10 cellular contexts compared by ENCODE assay signal in the genomic region with DNA sequence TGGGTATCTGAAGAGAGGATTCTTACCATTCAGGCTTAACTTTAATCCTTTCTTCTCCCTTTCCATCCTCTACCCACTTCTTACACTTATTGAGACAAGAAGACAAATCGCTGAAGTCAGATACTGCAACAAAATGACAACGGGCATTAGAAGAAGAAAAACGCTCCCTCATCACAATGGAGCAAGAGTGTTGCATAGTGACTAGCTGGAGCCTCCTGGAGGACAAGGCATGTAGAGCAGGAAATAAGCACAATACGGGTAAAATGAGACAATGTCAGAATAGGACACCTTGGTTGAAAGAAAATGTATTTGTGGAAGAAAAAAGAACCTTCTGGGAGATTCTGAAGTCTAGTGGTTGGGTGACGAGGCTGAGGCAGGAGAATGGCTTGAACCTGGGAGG.
DNase-seq lines count a peak whose midpoint lies in the region; ATAC-seq and TF ChIP-seq lines count a peak whose summit lies in the region.
"Had no signal": no experiment of that assay in that cellular context is flagged by ENCODE, and none has a peak within 500 bp of the region (broad histone marks: within the 10 kb centered on the region; RNA-seq: fewer than 3 reads in every experiment).

No MANE protein-coding gene starts in this region.

- H3K4me1 ChIP-seq in upper lobe of right lung, result no peaks in the 10 kb centered on the region
- H3K4me1 ChIP-seq: BLaER1 had no signal

- H3K9me3 ChIP-seq in upper lobe of right lung, result no peaks in the 10 kb centered on the region
- H3K9me3 ChIP-seq: BLaER1 had no signal

- no peak overlapping the region for H3K4me3 ChIP-seq in upper lobe of right lung
- H3K4me3 ChIP-seq: BLaER1 had no signal

- peak; percentile 0 for DNase-seq in SIG-M5 treated with dmso at 0.1 percent for 504 hours (lab: John Stamatoyannopoulos, UW; ENCODE audit: unreplicated experiment)
- no peak for DNase-seq in SIG-M5 (lab: John Stamatoyannopoulos, UW)
- peak; percentile 34 for DNase-seq in NCI-H69 (lab: John Stamatoyannopoulos, UW)
- peak; percentile 0 for DNase-seq in fibroblast of the conjunctiva (ENCODE audit: low read depth)
- no peak for DNase-seq in upper lobe of right lung
- DNase-seq in NCI-H345 (lab: John Stamatoyannopoulos, UW), result no peak
- no peak for DNase-seq in left ventricle myocardium superior
- no peak for DNase-seq in retina
- DNase-seq: activated B cell treated with CpG ODN at 0.5 μM for 24 hours had no signal

- peak; percentile 29 for TF ChIP-seq CTCF in upper lobe of right lung (IDR thresholded peaks at IDR 0.05)

- no peaks in the 10 kb centered on the region for H3K27me3 ChIP-seq in upper lobe of right lung
- H3K27me3 ChIP-seq: BLaER1 had no signal

- H3K36me3 ChIP-seq in upper lobe of right lung, result no peaks in the 10 kb centered on the region
- H3K36me3 ChIP-seq: BLaER1 had no signal

- ATAC-seq in upper lobe of right lung, result peak; percentile 43
- no peak for ATAC-seq in left ventricle myocardium superior

- H3K27ac ChIP-seq in upper lobe of right lung, result no peak overlapping the region
- H3K27ac ChIP-seq: BLaER1 had no signal

- intact Hi-C loops in upper lobe of right lung (cut with DNase I), result no loop called here
- intact Hi-C loops in left ventricle myocardium superior (cut with micrococcal nuclease), result no loop called here

Comparison
In these comparisons a context has a peak if more than half of its experiments do, and no peak if none do; other contexts are left out.
1. DNase-seq: peak in SIG-M5 treated with dmso at 0.1 percent for 504 hours (single experiment), NCI-H69 (single experiment) and fibroblast of the conjunctiva (single experiment); none in SIG-M5 (single experiment), upper lobe of right lung (single experiment), NCI-H345 (single experiment), left ventricle myocardium superior (single experiment) and retina (single experiment).